2 cellular contexts compared by ENCODE assay signal in genomic region chr17:43169561-43170139, GRCh38.
A peak's percentile ranks its signal among the peaks of the same experiment; 100 is the strongest.
TF ChIP-seq lines count a peak whose summit lies in the region.

No MANE protein-coding gene starts in this region.

TF ChIP-seq in HEK293, 187 proteins besides CTCF, POLR2A, EP300 and RAD21 (continues in another document):
- TF ChIP-seq ZBTB26 (tag by site-specific recombination; optimal IDR thresholded peaks at IDR 0.05) (peak; percentile 56), TSHZ1 (tag by site-specific recombination; IDR thresholded peaks at IDR 0.05; ENCODE audit: borderline replicate concordance) (no peak), ZNF202 (tag by site-specific recombination; IDR thresholded peaks at IDR 0.05; ENCODE audit: borderline replicate concordance) (no peak), ZNF416 (tag by site-specific recombination; IDR thresholded peaks at IDR 0.05) (no peak), ZNF658 (tag by site-specific recombination; IDR thresholded peaks at IDR 0.05) (no peak), ZSCAN30 (tag by site-specific recombination; IDR thresholded peaks at IDR 0.05) (no peak), PATZ1 (tag by site-specific recombination; IDR thresholded peaks at IDR 0.05) (0 out of 2 replicates have a peak, but pooled peaks have one; percentile 31), ZNF629 (tag by site-specific recombination; IDR thresholded peaks at IDR 0.05) (no peak), ZNF18 (tag by site-specific recombination; IDR thresholded peaks at IDR 0.05) (no peak), OSR2 (tag by site-specific recombination; IDR thresholded peaks at IDR 0.05) (no peak), ZBTB48 (tag by site-specific recombination; IDR thresholded peaks at IDR 0.05) (peak; percentile 41; the same call in 1 of the 2 replicates), SALL2 (tag by site-specific recombination; IDR thresholded peaks at IDR 0.05; ENCODE audit: borderline replicate concordance) (no peak), ZSCAN23 (tag by site-specific recombination; IDR thresholded peaks at IDR 0.05) (no peak), GLIS2 (tag by site-specific recombination; IDR thresholded peaks at IDR 0.05) (0 out of 2 replicates have a peak, but pooled peaks have one; percentile 30), ZNF24 (tag by site-specific recombination; IDR thresholded peaks at IDR 0.05) (0 out of 2 replicates have a peak, but pooled peaks have one; percentile 11), ZNF621 (tag by site-specific recombination; IDR thresholded peaks at IDR 0.05) (no peak), YY1 (tag by site-specific recombination; IDR thresholded peaks at IDR 0.05) (0 out of 2 replicates have a peak, but pooled peaks have one; percentile 29), FEZF1 (tag by site-specific recombination; IDR thresholded peaks at IDR 0.05) (no peak), ZNF2 (tag by site-specific recombination; IDR thresholded peaks at IDR 0.05) (peak; percentile 16; the same call in 1 of the 2 replicates), ZNF23 (tag by site-specific recombination; IDR thresholded peaks at IDR 0.05; ENCODE audit: borderline replicate concordance) (no peak), KLF10 (tag by site-specific recombination; IDR thresholded peaks at IDR 0.05) (0 out of 2 replicates have a peak, but pooled peaks have one; percentile 9)

TF ChIP-seq in GM12878, 131 proteins besides CTCF, POLR2A, EP300 and RAD21:
- TF ChIP-seq SMAD5 (IDR thresholded peaks at IDR 0.05; ENCODE audit: low read depth) (0 out of 2 replicates have a peak, but pooled peaks have one; percentile 12), ZBTB4 (CRISPR knock-in tag; IDR thresholded peaks at IDR 0.05) (no peak), NR2C1 (IDR thresholded peaks at IDR 0.05) (no peak), CBX3 (IDR thresholded peaks at IDR 0.05; ENCODE audit: borderline replicate concordance, low read depth) (no peak), WRNIP1 (IDR thresholded peaks at IDR 0.05; ENCODE audit: borderline replicate concordance, low read depth, low read length) (no peak), ATF2 (IDR thresholded peaks at IDR 0.05; ENCODE audit: low read length) (no peak), YY1 (IDR thresholded peaks at IDR 0.05; ENCODE audit: low read depth, low read length) (peak; percentile 52; the same call in 1 of the 2 replicates), USF2 (IDR thresholded peaks at IDR 0.05; ENCODE audit: borderline replicate concordance, low read depth, low read length) (no peak), ZNF207 (IDR thresholded peaks at IDR 0.05; ENCODE audit: borderline replicate concordance) (no peak), REST (IDR thresholded peaks at IDR 0.05; ENCODE audit: low read depth, low read length) (no peak), ASH2L (IDR thresholded peaks at IDR 0.05; ENCODE audit: borderline replicate concordance, low read depth) (0 out of 2 replicates have a peak, but pooled peaks have one; percentile 45), BHLHE40 (IDR thresholded peaks at IDR 0.05; ENCODE audit: borderline replicate concordance in 1 of 2, low read depth in 2 of 2, low read length in 1 of 2) (peak; percentile 66 to 83; a peak in 3 of 4 replicates), TAF1 (IDR thresholded peaks at IDR 0.05; ENCODE audit: borderline replicate concordance, low read depth, low read length) (0 out of 2 replicates have a peak, but pooled peaks have one; percentile 3)
